25 cellular contexts compared by ENCODE assay signal in the genomic region with DNA sequence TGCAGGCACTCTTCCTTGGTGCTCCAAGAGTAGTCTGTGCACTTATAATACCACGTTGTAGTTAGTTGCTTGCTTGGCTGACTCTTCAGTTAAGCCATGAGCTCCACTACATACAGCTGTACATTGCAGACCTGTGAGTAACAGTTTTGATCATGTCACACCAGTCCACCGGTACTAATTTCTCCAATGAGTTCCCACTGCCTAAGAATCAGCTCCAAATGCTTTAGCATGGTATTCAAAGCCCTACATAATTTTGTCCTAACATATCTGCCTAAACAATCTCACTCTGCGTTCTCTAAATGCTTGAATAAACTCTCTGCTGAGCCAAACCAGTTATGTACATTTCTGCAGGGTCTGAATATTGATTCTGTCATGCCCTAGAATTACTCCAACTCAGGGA.
"Had no signal": no experiment of that assay in that cellular context is flagged by ENCODE, and none has a peak within 500 bp of the region (broad histone marks: within the 10 kb centered on the region; RNA-seq: fewer than 3 reads in every experiment).

No MANE protein-coding gene starts in this region.

- H3K4me3 ChIP-seq: body of pancreas had no signal

- H3K9me3 ChIP-seq: body of pancreas had no signal

- H3K4me1 ChIP-seq: body of pancreas had no signal

- H3K27ac ChIP-seq: body of pancreas, VCaP had no signal

- DNase-seq: activated CD4-positive, alpha-beta memory T cell treated with anti-CD3 and anti-CD28 coated beads, Interleukin-2, amount 10 ng/mL, durations not matched to agents 7 days and 5 days; activated CD4-positive, alpha-beta T cell treated with anti-CD3 and anti-CD28 coated beads for 1 hour; activated CD4-positive, alpha-beta T cell treated with anti-CD3 and anti-CD28 coated beads for 4 hours; activated CD4-positive, alpha-beta T cell treated with anti-CD3 and anti-CD28 coated beads, Interleukin-2, amount 10 ng/mL, durations not matched to agents 7 days and 5 days; activated CD4-positive, alpha-beta T cell treated with anti-CD3 and anti-CD28 coated beads, Interleukin-2, amount 50 U/mL, for 4 hours; activated CD8-positive, alpha-beta memory T cell treated with anti-CD3 and anti-CD28 coated beads, Interleukin-2, amount 50 U/mL, for 48 hours; activated gamma-delta T cell; activated naive CD4-positive, alpha-beta T cell; activated naive CD4-positive, alpha-beta T cell treated with anti-CD3 and anti-CD28 coated beads, Interleukin-2, amount 10 ng/mL, durations not matched to agents 7 days and 5 days; activated naive CD8-positive, alpha-beta T cell treated with anti-CD3 and anti-CD28 coated beads, Interleukin-2, amount 10 ng/mL, durations not matched to agents 7 days and 5 days; activated T-cell treated with anti-CD3 and anti-CD28 coated beads for 4 hours; activated T-cell treated with anti-CD3 and anti-CD28 coated beads, Interleukin-2, amount 50 U/mL, for 24 hours; activated T-cell treated with anti-CD3 and anti-CD28 coated beads, Interleukin-2, amount 50 U/mL, for 72 hours; amniotic stem cell; anterior cingulate cortex; body of pancreas; caudate nucleus; cortex of kidney; dermis blood vessel endothelial cell; effector CD4-positive, alpha-beta T cell; effector memory CD8-positive, alpha-beta T cell; foreskin fibroblast; head of caudate nucleus; T-helper 2 cell had no signal

- H3K27me3 ChIP-seq: body of pancreas had no signal
